2 cellular contexts compared by ENCODE assay signal in the genomic region with DNA sequence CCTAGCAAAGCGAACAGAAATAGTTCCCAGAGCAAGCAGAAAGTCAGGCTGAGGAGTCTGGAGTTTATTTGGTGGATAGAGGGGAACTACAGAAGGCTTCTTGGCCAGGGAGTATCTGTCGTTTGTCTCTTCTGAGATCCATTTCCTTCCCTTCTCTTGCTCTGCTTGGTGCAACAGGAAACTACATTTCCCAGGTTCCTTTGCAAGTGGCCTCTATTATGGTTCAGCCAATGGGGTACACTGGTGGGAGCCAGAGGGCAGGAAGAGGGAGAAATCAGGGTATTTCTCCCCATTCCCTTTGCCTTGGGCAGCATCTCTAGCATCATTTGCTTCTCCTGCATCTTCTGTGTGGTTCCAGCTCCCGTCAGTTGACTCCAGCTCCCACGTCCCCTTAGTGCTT.
TF ChIP-seq lines count a peak whose summit lies in the region.

No MANE protein-coding gene starts in this region.

TF ChIP-seq in SK-N-SH treated with all-trans-retinoic acid at 6 μM for 48 hours, 23 proteins besides CTCF, POLR2A, EP300 and RAD21 (continued from another document):
- TF ChIP-seq, protein P1, sequence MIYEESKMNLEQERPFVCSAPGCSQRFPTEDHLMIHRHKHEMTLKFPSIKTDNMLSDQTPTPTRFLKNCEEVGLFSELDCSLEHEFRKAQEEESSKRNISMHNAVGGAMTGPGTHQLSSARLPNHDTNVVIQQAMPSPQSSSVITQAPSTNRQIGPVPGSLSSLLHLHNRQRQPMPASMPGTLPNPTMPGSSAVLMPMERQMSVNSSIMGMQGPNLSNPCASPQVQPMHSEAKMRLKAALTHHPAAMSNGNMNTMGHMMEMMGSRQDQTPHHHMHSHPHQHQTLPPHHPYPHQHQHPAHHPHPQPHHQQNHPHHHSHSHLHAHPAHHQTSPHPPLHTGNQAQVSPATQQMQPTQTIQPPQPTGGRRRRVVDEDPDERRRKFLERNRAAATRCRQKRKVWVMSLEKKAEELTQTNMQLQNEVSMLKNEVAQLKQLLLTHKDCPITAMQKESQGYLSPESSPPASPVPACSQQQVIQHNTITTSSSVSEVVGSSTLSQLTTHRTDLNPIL (CRISPR knock-in tag; IDR thresholded peaks at IDR 0.05; ENCODE audit: low read depth) = no peak
- TF ChIP-seq BACH2 (CRISPR knock-in tag; IDR thresholded peaks at IDR 0.05; ENCODE audit: borderline replicate concordance) (no peak), TOX (CRISPR knock-in tag; IDR thresholded peaks at IDR 0.05; ENCODE audit: borderline replicate concordance) (no peak), CSDC2 (CRISPR knock-in tag; IDR thresholded peaks at IDR 0.05) (no peak), ZC3H10 (CRISPR knock-in tag; IDR thresholded peaks at IDR 0.05) (no peak), TCF4 (CRISPR knock-in tag; IDR thresholded peaks at IDR 0.05; ENCODE audit: borderline replicate concordance) (no peak), PPARA (CRISPR knock-in tag; IDR thresholded peaks at IDR 0.05; ENCODE audit: borderline replicate concordance) (no peak), ZNF565 (CRISPR knock-in tag; conservative IDR thresholded peaks at IDR 0.05; ENCODE audit: low read depth) (no peak), ZFP3 (CRISPR knock-in tag; IDR thresholded peaks at IDR 0.05) (no peak), OSR1 (CRISPR knock-in tag; IDR thresholded peaks at IDR 0.05) (no peak), ZNF70 (CRISPR knock-in tag; IDR thresholded peaks at IDR 0.05) (no peak), SNAI2 (CRISPR knock-in tag; IDR thresholded peaks at IDR 0.05) (no peak), ZNF8 (CRISPR knock-in tag; IDR thresholded peaks at IDR 0.05) (no peak), ARNTL (CRISPR knock-in tag; IDR thresholded peaks at IDR 0.05; ENCODE audit: borderline replicate concordance, low read depth) (no peak)
- TF ChIP-seq, protein P2, sequence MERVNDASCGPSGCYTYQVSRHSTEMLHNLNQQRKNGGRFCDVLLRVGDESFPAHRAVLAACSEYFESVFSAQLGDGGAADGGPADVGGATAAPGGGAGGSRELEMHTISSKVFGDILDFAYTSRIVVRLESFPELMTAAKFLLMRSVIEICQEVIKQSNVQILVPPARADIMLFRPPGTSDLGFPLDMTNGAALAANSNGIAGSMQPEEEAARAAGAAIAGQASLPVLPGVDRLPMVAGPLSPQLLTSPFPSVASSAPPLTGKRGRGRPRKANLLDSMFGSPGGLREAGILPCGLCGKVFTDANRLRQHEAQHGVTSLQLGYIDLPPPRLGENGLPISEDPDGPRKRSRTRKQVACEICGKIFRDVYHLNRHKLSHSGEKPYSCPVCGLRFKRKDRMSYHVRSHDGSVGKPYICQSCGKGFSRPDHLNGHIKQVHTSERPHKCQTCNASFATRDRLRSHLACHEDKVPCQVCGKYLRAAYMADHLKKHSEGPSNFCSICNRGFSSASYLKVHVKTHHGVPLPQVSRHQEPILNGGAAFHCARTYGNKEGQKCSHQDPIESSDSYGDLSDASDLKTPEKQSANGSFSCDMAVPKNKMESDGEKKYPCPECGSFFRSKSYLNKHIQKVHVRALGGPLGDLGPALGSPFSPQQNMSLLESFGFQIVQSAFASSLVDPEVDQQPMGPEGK (CRISPR knock-in tag; IDR thresholded peaks at IDR 0.05; ENCODE audit: borderline replicate concordance) = no peak
- TF ChIP-seq, protein P3, sequence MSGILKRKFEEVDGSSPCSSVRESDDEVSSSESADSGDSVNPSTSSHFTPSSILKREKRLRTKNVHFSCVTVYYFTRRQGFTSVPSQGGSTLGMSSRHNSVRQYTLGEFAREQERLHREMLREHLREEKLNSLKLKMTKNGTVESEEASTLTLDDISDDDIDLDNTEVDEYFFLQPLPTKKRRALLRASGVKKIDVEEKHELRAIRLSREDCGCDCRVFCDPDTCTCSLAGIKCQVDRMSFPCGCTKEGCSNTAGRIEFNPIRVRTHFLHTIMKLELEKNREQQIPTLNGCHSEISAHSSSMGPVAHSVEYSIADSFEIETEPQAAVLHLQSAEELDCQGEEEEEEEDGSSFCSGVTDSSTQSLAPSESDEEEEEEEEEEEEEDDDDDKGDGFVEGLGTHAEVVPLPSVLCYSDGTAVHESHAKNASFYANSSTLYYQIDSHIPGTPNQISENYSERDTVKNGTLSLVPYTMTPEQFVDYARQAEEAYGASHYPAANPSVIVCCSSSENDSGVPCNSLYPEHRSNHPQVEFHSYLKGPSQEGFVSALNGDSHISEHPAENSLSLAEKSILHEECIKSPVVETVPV (CRISPR knock-in tag; IDR thresholded peaks at IDR 0.05) = no peak

TF ChIP-seq in SK-N-SH, 30 proteins besides CTCF, POLR2A, EP300 and RAD21 (continued from another document):
- TF ChIP-seq FOXJ3 (CRISPR knock-in tag; IDR thresholded peaks at IDR 0.05) = no peak
- no peak for TF ChIP-seq FOXM1 (IDR thresholded peaks at IDR 0.05; ENCODE audit: low read depth)
- TF ChIP-seq EZH2phosphoT487 (IDR thresholded peaks at IDR 0.05; ENCODE audit: borderline replicate concordance, low read depth) = no peak
- TF ChIP-seq TEAD4 (IDR thresholded peaks at IDR 0.05; ENCODE audit: borderline replicate concordance, insufficient read depth) = no peak
- no peak for TF ChIP-seq POLR2AphosphoS5 (IDR thresholded peaks at IDR 0.05; ENCODE audit: low read depth, low read length)
- no peak for TF ChIP-seq CHD2 (IDR thresholded peaks at IDR 0.05; ENCODE audit: low read length, partially characterized antibody)
- TF ChIP-seq, protein P4, sequence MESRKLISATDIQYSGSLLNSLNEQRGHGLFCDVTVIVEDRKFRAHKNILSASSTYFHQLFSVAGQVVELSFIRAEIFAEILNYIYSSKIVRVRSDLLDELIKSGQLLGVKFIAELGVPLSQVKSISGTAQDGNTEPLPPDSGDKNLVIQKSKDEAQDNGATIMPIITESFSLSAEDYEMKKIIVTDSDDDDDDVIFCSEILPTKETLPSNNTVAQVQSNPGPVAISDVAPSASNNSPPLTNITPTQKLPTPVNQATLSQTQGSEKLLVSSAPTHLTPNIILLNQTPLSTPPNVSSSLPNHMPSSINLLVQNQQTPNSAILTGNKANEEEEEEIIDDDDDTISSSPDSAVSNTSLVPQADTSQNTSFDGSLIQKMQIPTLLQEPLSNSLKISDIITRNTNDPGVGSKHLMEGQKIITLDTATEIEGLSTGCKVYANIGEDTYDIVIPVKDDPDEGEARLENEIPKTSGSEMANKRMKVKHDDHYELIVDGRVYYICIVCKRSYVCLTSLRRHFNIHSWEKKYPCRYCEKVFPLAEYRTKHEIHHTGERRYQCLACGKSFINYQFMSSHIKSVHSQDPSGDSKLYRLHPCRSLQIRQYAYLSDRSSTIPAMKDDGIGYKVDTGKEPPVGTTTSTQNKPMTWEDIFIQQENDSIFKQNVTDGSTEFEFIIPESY (IDR thresholded peaks at IDR 0.05; ENCODE audit: borderline replicate concordance, low read depth) = no peak
- TF ChIP-seq, protein P5, sequence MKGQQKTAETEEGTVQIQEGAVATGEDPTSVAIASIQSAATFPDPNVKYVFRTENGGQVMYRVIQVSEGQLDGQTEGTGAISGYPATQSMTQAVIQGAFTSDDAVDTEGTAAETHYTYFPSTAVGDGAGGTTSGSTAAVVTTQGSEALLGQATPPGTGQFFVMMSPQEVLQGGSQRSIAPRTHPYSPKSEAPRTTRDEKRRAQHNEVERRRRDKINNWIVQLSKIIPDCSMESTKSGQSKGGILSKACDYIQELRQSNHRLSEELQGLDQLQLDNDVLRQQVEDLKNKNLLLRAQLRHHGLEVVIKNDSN (IDR thresholded peaks at IDR 0.05; ENCODE audit: borderline replicate concordance, low read depth) = no peak
- no peak for TF ChIP-seq GATA2 (CRISPR knock-in tag; IDR thresholded peaks at IDR 0.05)
- TF ChIP-seq ELF1 (IDR thresholded peaks at IDR 0.05) = no peak
- no peak for TF ChIP-seq MXI1 (IDR thresholded peaks at IDR 0.05; ENCODE audit: low read depth, low read length)
